In the genomic region with DNA sequence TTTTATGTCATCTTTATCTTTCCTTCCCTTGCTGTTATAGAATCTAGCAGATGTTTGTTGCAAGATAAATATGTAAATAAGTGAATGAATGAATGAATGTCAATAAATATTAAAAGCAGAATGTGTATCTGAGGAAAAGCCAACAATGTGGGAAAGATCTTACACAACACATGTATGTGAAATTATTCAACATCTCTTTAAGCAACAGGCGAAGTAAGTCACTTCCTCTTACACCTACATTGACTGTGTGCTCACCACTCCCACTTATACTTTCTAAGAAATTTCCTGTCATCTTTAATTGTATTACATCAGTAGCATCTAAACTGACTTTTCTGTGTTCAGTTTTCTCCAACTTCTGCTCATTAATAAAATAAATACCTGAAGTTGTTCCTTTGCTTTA, we compare ENCODE assay signal across 22 cellular contexts. TPM values are rescaled to one million over a fixed set of nuclear protein-coding genes. Genes with fewer than 3 reads are reported as not detected.
DNase-seq lines count a peak whose midpoint lies in the region; ATAC-seq and TF ChIP-seq lines count a peak whose summit lies in the region.
"Had no signal": no experiment of that assay in that cellular context is flagged by ENCODE, and none has a peak within 500 bp of the region (broad histone marks: within the 10 kb centered on the region; RNA-seq: fewer than 3 reads in every experiment).

No MANE protein-coding gene starts in this region.

- peaks cover 44% of the 10 kb centered on the region for H3K4me1 ChIP-seq in mammary epithelial cell (ENCODE audit: insufficient read depth, low read length)
- no peaks in the 10 kb centered on the region for H3K4me1 ChIP-seq in upper lobe of right lung
- no peaks in the 10 kb centered on the region for H3K4me1 ChIP-seq in testis
- H3K4me1 ChIP-seq: BLaER1, HAP-1 had no signal

- dilution Hi-C loops in mammary epithelial cell (cut with HindIII; ENCODE audit: low sequenced_read_pairs): no loop called here

- H4K20me1 ChIP-seq in mammary epithelial cell (ENCODE audit: insufficient read depth, low read length): no peaks in the 10 kb centered on the region
- H4K20me1 ChIP-seq: BLaER1 had no signal

- H3K79me2 ChIP-seq in mammary epithelial cell (ENCODE audit: insufficient read depth, low read length): no peaks in the 10 kb centered on the region

- H3K27ac ChIP-seq in mammary epithelial cell (ENCODE audit: insufficient read depth, low read depth, low read length) (peak overlapping the region; percentile 37), upper lobe of right lung (no peak overlapping the region), testis (no peak overlapping the region)
- H3K27ac ChIP-seq: 22Rv1, BLaER1 had no signal

- TF ChIP-seq CTCF in NB4 (IDR thresholded peaks at IDR 0.05; ENCODE audit: low read depth, low read length) (no peak), mammary epithelial cell (conservative IDR thresholded peaks at IDR 0.05 in 1 of 2, IDR thresholded peaks at IDR 0.05 in 1 of 2; ENCODE audit: extremely low read depth in 1 of 2, insufficient read depth in 1 of 2, low read depth in 1 of 2, low read length in 2 of 2) (no peak), upper lobe of right lung (IDR thresholded peaks at IDR 0.05) (no peak), testis (IDR thresholded peaks at IDR 0.05) (no peak)

- 19% methylated on average over 1 of the region's 1 CpG for WGBS in mammary epithelial cell (ENCODE audit: low coverage, missing lambda C conversion rate)
- WGBS in testis, 2 donors: 89 to 92% methylated on average over 1 of the region's 1 CpG

- peak; percentile 28 for DNase-seq in NOMO-1 treated with DMSO at 0.1 percent for 48 hours (lab: John Stamatoyannopoulos, UW; ENCODE audit: unreplicated experiment)
- DNase-seq in NOMO-1 treated with dmso at 0.1 percent for 144 hours (lab: John Stamatoyannopoulos, UW; ENCODE audit: unreplicated experiment): no peak
- peak; percentile 17 for DNase-seq in NB4 (ENCODE audit: low read depth)
- peak; percentile 62 for DNase-seq in mammary epithelial cell
- DNase-seq in upper lobe of right lung: no peak
- no peak for DNase-seq in mucosa of gallbladder (ENCODE audit: low spot score)
- no peak for DNase-seq in testis
- DNase-seq: EL, KBM-7, NCI-H1417, NCI-H2029, NCI-H2171 treated with DMSO at 0.1 percent for 48 hours, NCI-H510A, NCI-H82, T-cell had no signal

- CTCF ChIA-PET in mammary epithelial cell (lab: Charles Lee; ENCODE audit: low non-redundant PET): no interaction called here

- intact Hi-C loops in mammary epithelial cell (cut with micrococcal nuclease) (loop anchor here (10.0 kb wide), 1 partner anchor 440 kb away; no protein-coding TSS in a partner anchor), upper lobe of right lung (cut with DNase I) (no loop called here), testis (cut with DNase I; ENCODE audit: low total_unique reads) (no loop called here)

- BruUV-seq in mammary epithelial cell (replicated peaks; lab: Mats Ljungman, UMichigan): no TSS peak

- H3K9me3 ChIP-seq in mammary epithelial cell (replicated peaks; ENCODE audit: insufficient read depth, low read length) (peaks cover 4% of the 10 kb centered on the region), upper lobe of right lung (no peaks in the 10 kb centered on the region), testis (no peaks in the 10 kb centered on the region)

- H3K4me3 ChIP-seq in NB4 (ENCODE audit: low read depth, low read length) (no peak overlapping the region), mammary epithelial cell (replicated peaks in 1 of 3; ENCODE audit: insufficient read depth in 1 of 3, low read depth in 2 of 3, low read length in 3 of 3) (no peak overlapping the region), upper lobe of right lung (no peak overlapping the region), testis (no peak overlapping the region)
- H3K4me3 ChIP-seq: BLaER1, HAP-1 had no signal

- no peaks in the 10 kb centered on the region for H3K36me3 ChIP-seq in mammary epithelial cell (ENCODE audit: insufficient read depth, low read length)
- H3K36me3 ChIP-seq in upper lobe of right lung: no peaks in the 10 kb centered on the region
- no peaks in the 10 kb centered on the region for H3K36me3 ChIP-seq in testis (ENCODE audit: low read depth, missing control alignments)
- H3K36me3 ChIP-seq: BLaER1, HAP-1 had no signal

- ATAC-seq in upper lobe of right lung: peak; percentile 39
- ATAC-seq in HG03571 (IDR thresholded peaks at IDR 0.05; ENCODE audit: unreplicated experiment): no peak
- ATAC-seq: T-cell had no signal

- H3K27me3 ChIP-seq in mammary epithelial cell (ENCODE audit: insufficient read depth, low read length): no peaks in the 10 kb centered on the region
- no peaks in the 10 kb centered on the region for H3K27me3 ChIP-seq in upper lobe of right lung
- no peaks in the 10 kb centered on the region for H3K27me3 ChIP-seq in testis
- H3K27me3 ChIP-seq: BLaER1 had no signal

- H3K9ac ChIP-seq in mammary epithelial cell (ENCODE audit: insufficient read depth, low read length): no peak overlapping the region
- H3K9ac ChIP-seq: BLaER1 had no signal

- in situ Hi-C loops in mammary epithelial cell (cut with MboI; ENCODE audit: low sequenced_read_pairs in 2 of 2): loop anchor here in 1 of 2 donors (10.0 kb wide), 1 partner anchor 60 kb away; no protein-coding TSS in a partner anchor

- peak overlapping the region; percentile 5 for H2AFZ ChIP-seq in mammary epithelial cell (ENCODE audit: low read depth, low read length)

- TF ChIP-seq POLR2A in NB4 (IDR thresholded peaks at IDR 0.05; ENCODE audit: extremely low read depth, insufficient read length): no peak
- no peak for TF ChIP-seq POLR2A in testis (IDR thresholded peaks at IDR 0.05)

- peak overlapping the region; percentile 17 for H3K4me2 ChIP-seq in mammary epithelial cell (ENCODE audit: insufficient read depth, low read depth, low read length)
- H3K4me2 ChIP-seq: BLaER1 had no signal

RNA-seq across cellular contexts. Expression of a gene that starts 43.0 kb away (rescaled TPM):
- total RNA-seq in mammary epithelial cell (under 1 TPM; 0.17 to 0.24 TPM), upper lobe of right lung (not detected), mucosa of gallbladder (not detected), testis (10 to 100 TPM; 11.1 to 22.7 TPM)
- polyA plus RNA-seq in mammary epithelial cell (0.02 TPM), testis (ENCODE audit: insufficient read depth, low read depth, low replicate concordance) (2.7 TPM)
- polyA minus RNA-seq in mammary epithelial cell: not detected
- total RNA-seq: M059J, RPMI7951, SK-MEL-5, T-cell had no signal

Comparison
In these comparisons a context has a peak if more than half of its experiments do, and no peak if none do; other contexts are left out.
1. DNase-seq: peak in NOMO-1 treated with DMSO at 0.1 percent for 48 hours (single experiment), NB4 (single experiment) and mammary epithelial cell (single experiment); none in NOMO-1 treated with dmso at 0.1 percent for 144 hours (single experiment), upper lobe of right lung (single experiment), mucosa of gallbladder (single experiment) and testis (single experiment).
2. RNA of a gene that starts 43.0 kb away (total RNA-seq): 11.1 to 22.7 TPM in testis; 0.17 to 0.24 TPM in mammary epithelial cell, not detected in upper lobe of right lung (single experiment) and not detected in mucosa of gallbladder (single experiment); every median in the first group is over 4 times any median in the second.